In the genomic region with DNA sequence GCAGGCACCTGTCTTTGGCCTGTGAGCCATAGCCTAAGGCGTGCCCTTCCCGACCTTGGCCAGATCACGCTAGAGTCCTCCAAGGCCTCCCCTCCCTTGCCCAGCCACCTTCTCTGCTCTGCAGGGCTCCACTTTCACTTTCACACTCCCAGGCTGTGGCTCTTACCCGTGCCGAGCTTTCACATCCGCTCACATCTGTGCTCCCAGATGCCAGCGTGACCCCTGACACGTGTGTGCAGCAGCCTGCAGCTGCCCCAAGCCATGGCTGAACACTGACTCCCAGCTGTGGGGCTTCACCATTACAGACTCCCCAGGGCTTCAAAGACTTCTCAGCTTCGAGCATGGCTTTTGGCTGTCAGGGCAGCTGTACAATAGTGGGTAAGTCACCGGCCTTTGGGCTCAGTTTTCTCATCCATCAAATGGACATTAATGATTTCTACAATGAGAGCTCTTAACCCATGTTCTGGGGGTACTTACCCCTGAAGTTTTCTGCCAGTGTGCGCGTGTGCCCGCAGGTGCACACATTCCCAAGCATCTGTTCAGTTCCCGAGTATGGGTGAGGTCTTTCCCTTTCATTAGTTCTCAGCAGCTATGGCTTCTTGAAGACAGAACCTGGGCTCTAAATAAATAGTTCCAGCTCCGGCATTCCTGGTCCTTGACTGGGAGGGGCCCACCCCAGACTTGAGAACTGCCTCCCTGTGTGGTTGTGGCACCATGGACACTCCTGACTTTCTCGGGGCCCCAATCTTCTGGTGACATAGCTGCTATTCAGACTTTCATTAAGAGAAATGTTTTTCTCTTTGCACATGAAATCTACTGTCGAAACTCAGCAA, we compare ENCODE assay signal across 8 cellular contexts.
DNase-seq lines count a peak whose midpoint lies in the region; ATAC-seq and TF ChIP-seq lines count a peak whose summit lies in the region.

No MANE protein-coding gene starts in this region.

- peaks cover 68 to 93% (median 82%) of the 10 kb centered on the region in 4 donors for H3K4me1 ChIP-seq in upper lobe of left lung

- TF ChIP-seq CTCF in fibroblast of the aortic adventitia (IDR thresholded peaks at IDR 0.05; ENCODE audit: insufficient read depth, low read length) (peak; percentile 21), upper lobe of left lung (IDR thresholded peaks at IDR 0.05) (peak in 5 of 6 experiments; percentile 29 to 76 (median 46))

- intact Hi-C loops in posterior cingulate gyrus (cut with DNase I): loop anchor here (2.0 to 5.0 kb wide), 2 partner anchors 45 to 135 kb away; no protein-coding TSS in a partner anchor

- peak in 1 of 4 donors; percentile 27 for TF ChIP-seq POLR2A in upper lobe of left lung (IDR thresholded peaks at IDR 0.05)

- ATAC-seq in GM21717 (IDR thresholded peaks at IDR 0.05; ENCODE audit: unreplicated experiment): peak; percentile 80
- ATAC-seq in upper lobe of left lung (ENCODE audit: low FRiP score in 2 of 2): peak; percentile 78 to 83

- H3K9me3 ChIP-seq in upper lobe of left lung: no peaks in the 10 kb centered on the region

- 30 to 31% methylated on average over 15 to 17 of the region's 17 CpGs for WGBS in upper lobe of left lung, 2 donors

- peak; percentile 18 for DNase-seq in GDM1 (lab: John Stamatoyannopoulos, UW)
- peak; percentile 98 for DNase-seq in MV-4-11 (lab: John Stamatoyannopoulos, UW)
- peak; percentile 64 for DNase-seq in activated T-cell treated with anti-CD3 and anti-CD28 coated beads, Interleukin-2, amount 50 U/mL, for 1 hour
- DNase-seq in fibroblast of the aortic adventitia (ENCODE audit: low read depth): peak; percentile 68
- DNase-seq in posterior cingulate gyrus: peak in 9 of 10 donors; percentile 52 to 97 (median 78)
- peak; percentile 76 to 93 for DNase-seq in upper lobe of left lung
- DNase-seq in COLO829 (ENCODE audit: low spot score): no peak

- H3K27ac ChIP-seq in upper lobe of left lung: peak overlapping the region; percentile 89 to 91 (median 90)

- H3K4me3 ChIP-seq in fibroblast of the aortic adventitia (ENCODE audit: low read depth, low read length) (no peak overlapping the region), upper lobe of left lung (peak overlapping the region in 3 of 4 donors; percentile 6 to 48 (median 36))

- peak in 1 of 4 donors; percentile 50 for TF ChIP-seq EP300 in upper lobe of left lung (IDR thresholded peaks at IDR 0.05)

- peaks cover 14 to 37% (median 24%) of the 10 kb centered on the region in 4 donors for H3K36me3 ChIP-seq in upper lobe of left lung

- no peaks in the 10 kb centered on the region for H3K27me3 ChIP-seq in upper lobe of left lung
